ENCODE assay signal across 1 cellular context in genomic region chr1:161702250-161702649, GRCh38.
A peak's percentile ranks its signal among the peaks of the same experiment; 100 is the strongest.
TF ChIP-seq lines count a peak whose summit lies in the region.

No MANE protein-coding gene starts in this region.

TF ChIP-seq in HepG2, 621 proteins besides CTCF, POLR2A, EP300 and RAD21 (continued from another document and continues in another):
- TF ChIP-seq DPF2 (CRISPR knock-in tag; IDR thresholded peaks at IDR 0.05; ENCODE audit: borderline replicate concordance, low read depth) (peak; percentile 77), ZNF775 (CRISPR knock-in tag; IDR thresholded peaks at IDR 0.05; ENCODE audit: borderline replicate concordance) (no peak), ZNF362 (CRISPR knock-in tag; IDR thresholded peaks at IDR 0.05; ENCODE audit: borderline replicate concordance) (peak; percentile 19; the same call in 1 of the 2 replicates), MED1 (CRISPR knock-in tag; IDR thresholded peaks at IDR 0.05) (peak; percentile 71), CREM (IDR thresholded peaks at IDR 0.05) (peak; percentile 45; the same call in 1 of the 2 replicates), CREM (CRISPR knock-in tag; IDR thresholded peaks at IDR 0.05) (no peak), CBX2 (IDR thresholded peaks at IDR 0.05; ENCODE audit: low read depth, low read length) (no peak), CBX2 (CRISPR knock-in tag; IDR thresholded peaks at IDR 0.05; ENCODE audit: low read depth) (0 out of 2 replicates have a peak, but pooled peaks have one; percentile 61), YEATS4 (CRISPR knock-in tag; IDR thresholded peaks at IDR 0.05; ENCODE audit: borderline replicate concordance) (0 out of 2 replicates have a peak, but pooled peaks have one; percentile 25), ZNF800 (CRISPR knock-in tag; IDR thresholded peaks at IDR 0.05) (peak; percentile 53; the same call in 1 of the 2 replicates), GTF3A (CRISPR knock-in tag; conservative IDR thresholded peaks at IDR 0.05) (0 out of 2 replicates have a peak, but pooled peaks have one; percentile 63), TBX2 (CRISPR knock-in tag; IDR thresholded peaks at IDR 0.05; ENCODE audit: borderline replicate concordance) (peak; percentile 81), ZNF264 (CRISPR knock-in tag; IDR thresholded peaks at IDR 0.05) (peak; percentile 60; the same call in 1 of the 2 replicates), FOXJ3 (CRISPR knock-in tag; IDR thresholded peaks at IDR 0.05; ENCODE audit: borderline replicate concordance) (peak; percentile 84), CREB1 (IDR thresholded peaks at IDR 0.05) (no peak), CREB1 (CRISPR knock-in tag; IDR thresholded peaks at IDR 0.05) (peak; percentile 38; the same call in 1 of the 2 replicates), MIER3 (CRISPR knock-in tag; IDR thresholded peaks at IDR 0.05; ENCODE audit: borderline replicate concordance) (peak; percentile 70; the same call in 1 of the 2 replicates), ZNF160 (CRISPR knock-in tag; IDR thresholded peaks at IDR 0.05) (0 out of 2 replicates have a peak, but pooled peaks have one; percentile 43), HMG20A (CRISPR knock-in tag; IDR thresholded peaks at IDR 0.05; ENCODE audit: borderline replicate concordance) (peak; percentile 49; the same call in 1 of the 2 replicates), SSRP1 (CRISPR knock-in tag; IDR thresholded peaks at IDR 0.05) (0 out of 2 replicates have a peak, but pooled peaks have one; percentile 58), SAP130 (CRISPR knock-in tag; IDR thresholded peaks at IDR 0.05; ENCODE audit: low read depth) (peak; percentile 83), ZNF772 (CRISPR knock-in tag; IDR thresholded peaks at IDR 0.05) (0 out of 2 replicates have a peak, but pooled peaks have one; percentile 38), ZNF354B (CRISPR knock-in tag; IDR thresholded peaks at IDR 0.05) (no peak), GATAD1 (CRISPR knock-in tag; IDR thresholded peaks at IDR 0.05) (peak; percentile 39; the same call in 1 of the 2 replicates), ZKSCAN8 (CRISPR knock-in tag; IDR thresholded peaks at IDR 0.05; ENCODE audit: borderline replicate concordance) (peak; percentile 58; the same call in 1 of the 2 replicates), FOXA1 (IDR thresholded peaks at IDR 0.05) (0 out of 2 replicates have a peak, but pooled peaks have one; percentile 22), FOXA1 (CRISPR knock-in tag; IDR thresholded peaks at IDR 0.05) (peak; percentile 96), ZNF629 (CRISPR knock-in tag; conservative IDR thresholded peaks at IDR 0.05) (peak; percentile 59; the same call in 1 of the 2 replicates), ZNF441 (CRISPR knock-in tag; IDR thresholded peaks at IDR 0.05; ENCODE audit: borderline replicate concordance) (peak; percentile 98), RXRA (CRISPR knock-in tag; IDR thresholded peaks at IDR 0.05) (peak; percentile 64; the same call in 1 of the 2 replicates), ZNF30 (CRISPR knock-in tag; IDR thresholded peaks at IDR 0.05) (no peak), ZNF572 (CRISPR knock-in tag; IDR thresholded peaks at IDR 0.05) (no peak), IKZF5 (CRISPR knock-in tag; IDR thresholded peaks at IDR 0.05) (peak; percentile 71; the same call in 1 of the 2 replicates), ATM (IDR thresholded peaks at IDR 0.05; ENCODE audit: borderline replicate concordance) (no peak), SP2 (CRISPR knock-in tag; IDR thresholded peaks at IDR 0.05) (no peak), HNF4G (IDR thresholded peaks at IDR 0.05; ENCODE audit: borderline replicate concordance, low read depth, low read length) (no peak), HNF4G (CRISPR knock-in tag; IDR thresholded peaks at IDR 0.05; ENCODE audit: borderline replicate concordance, low read depth) (no peak)
- TF ChIP-seq, protein P1, sequence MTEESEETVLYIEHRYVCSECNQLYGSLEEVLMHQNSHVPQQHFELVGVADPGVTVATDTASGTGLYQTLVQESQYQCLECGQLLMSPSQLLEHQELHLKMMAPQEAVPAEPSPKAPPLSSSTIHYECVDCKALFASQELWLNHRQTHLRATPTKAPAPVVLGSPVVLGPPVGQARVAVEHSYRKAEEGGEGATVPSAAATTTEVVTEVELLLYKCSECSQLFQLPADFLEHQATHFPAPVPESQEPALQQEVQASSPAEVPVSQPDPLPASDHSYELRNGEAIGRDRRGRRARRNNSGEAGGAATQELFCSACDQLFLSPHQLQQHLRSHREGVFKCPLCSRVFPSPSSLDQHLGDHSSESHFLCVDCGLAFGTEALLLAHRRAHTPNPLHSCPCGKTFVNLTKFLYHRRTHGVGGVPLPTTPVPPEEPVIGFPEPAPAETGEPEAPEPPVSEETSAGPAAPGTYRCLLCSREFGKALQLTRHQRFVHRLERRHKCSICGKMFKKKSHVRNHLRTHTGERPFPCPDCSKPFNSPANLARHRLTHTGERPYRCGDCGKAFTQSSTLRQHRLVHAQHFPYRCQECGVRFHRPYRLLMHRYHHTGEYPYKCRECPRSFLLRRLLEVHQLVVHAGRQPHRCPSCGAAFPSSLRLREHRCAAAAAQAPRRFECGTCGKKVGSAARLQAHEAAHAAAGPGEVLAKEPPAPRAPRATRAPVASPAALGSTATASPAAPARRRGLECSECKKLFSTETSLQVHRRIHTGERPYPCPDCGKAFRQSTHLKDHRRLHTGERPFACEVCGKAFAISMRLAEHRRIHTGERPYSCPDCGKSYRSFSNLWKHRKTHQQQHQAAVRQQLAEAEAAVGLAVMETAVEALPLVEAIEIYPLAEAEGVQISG (CRISPR knock-in tag; IDR thresholded peaks at IDR 0.05), result peak; percentile 85
- TF ChIP-seq, protein P2, sequence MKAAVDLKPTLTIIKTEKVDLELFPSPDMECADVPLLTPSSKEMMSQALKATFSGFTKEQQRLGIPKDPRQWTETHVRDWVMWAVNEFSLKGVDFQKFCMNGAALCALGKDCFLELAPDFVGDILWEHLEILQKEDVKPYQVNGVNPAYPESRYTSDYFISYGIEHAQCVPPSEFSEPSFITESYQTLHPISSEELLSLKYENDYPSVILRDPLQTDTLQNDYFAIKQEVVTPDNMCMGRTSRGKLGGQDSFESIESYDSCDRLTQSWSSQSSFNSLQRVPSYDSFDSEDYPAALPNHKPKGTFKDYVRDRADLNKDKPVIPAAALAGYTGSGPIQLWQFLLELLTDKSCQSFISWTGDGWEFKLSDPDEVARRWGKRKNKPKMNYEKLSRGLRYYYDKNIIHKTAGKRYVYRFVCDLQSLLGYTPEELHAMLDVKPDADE (CRISPR knock-in tag; IDR thresholded peaks at IDR 0.05), result no peak
- TF ChIP-seq, protein P3, sequence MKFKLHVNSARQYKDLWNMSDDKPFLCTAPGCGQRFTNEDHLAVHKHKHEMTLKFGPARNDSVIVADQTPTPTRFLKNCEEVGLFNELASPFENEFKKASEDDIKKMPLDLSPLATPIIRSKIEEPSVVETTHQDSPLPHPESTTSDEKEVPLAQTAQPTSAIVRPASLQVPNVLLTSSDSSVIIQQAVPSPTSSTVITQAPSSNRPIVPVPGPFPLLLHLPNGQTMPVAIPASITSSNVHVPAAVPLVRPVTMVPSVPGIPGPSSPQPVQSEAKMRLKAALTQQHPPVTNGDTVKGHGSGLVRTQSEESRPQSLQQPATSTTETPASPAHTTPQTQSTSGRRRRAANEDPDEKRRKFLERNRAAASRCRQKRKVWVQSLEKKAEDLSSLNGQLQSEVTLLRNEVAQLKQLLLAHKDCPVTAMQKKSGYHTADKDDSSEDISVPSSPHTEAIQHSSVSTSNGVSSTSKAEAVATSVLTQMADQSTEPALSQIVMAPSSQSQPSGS (CRISPR knock-in tag; IDR thresholded peaks at IDR 0.05), result peak; percentile 65; the same call in 1 of the 2 replicates
- TF ChIP-seq, protein P4, sequence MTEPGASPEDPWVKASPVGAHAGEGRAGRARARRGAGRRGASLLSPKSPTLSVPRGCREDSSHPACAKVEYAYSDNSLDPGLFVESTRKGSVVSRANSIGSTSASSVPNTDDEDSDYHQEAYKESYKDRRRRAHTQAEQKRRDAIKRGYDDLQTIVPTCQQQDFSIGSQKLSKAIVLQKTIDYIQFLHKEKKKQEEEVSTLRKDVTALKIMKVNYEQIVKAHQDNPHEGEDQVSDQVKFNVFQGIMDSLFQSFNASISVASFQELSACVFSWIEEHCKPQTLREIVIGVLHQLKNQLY (CRISPR knock-in tag; IDR thresholded peaks at IDR 0.05), result peak; percentile 67; the same call in 1 of the 2 replicates
- TF ChIP-seq, protein P5, sequence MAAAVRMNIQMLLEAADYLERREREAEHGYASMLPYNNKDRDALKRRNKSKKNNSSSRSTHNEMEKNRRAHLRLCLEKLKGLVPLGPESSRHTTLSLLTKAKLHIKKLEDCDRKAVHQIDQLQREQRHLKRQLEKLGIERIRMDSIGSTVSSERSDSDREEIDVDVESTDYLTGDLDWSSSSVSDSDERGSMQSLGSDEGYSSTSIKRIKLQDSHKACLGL (CRISPR knock-in tag; IDR thresholded peaks at IDR 0.05), result no peak
- TF ChIP-seq, protein P6, sequence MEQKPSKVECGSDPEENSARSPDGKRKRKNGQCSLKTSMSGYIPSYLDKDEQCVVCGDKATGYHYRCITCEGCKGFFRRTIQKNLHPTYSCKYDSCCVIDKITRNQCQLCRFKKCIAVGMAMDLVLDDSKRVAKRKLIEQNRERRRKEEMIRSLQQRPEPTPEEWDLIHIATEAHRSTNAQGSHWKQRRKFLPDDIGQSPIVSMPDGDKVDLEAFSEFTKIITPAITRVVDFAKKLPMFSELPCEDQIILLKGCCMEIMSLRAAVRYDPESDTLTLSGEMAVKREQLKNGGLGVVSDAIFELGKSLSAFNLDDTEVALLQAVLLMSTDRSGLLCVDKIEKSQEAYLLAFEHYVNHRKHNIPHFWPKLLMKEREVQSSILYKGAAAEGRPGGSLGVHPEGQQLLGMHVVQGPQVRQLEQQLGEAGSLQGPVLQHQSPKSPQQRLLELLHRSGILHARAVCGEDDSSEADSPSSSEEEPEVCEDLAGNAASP (CRISPR knock-in tag; IDR thresholded peaks at IDR 0.05; ENCODE audit: borderline replicate concordance), result peak; percentile 61; the same call in 1 of the 2 replicates
- TF ChIP-seq, protein P7, sequence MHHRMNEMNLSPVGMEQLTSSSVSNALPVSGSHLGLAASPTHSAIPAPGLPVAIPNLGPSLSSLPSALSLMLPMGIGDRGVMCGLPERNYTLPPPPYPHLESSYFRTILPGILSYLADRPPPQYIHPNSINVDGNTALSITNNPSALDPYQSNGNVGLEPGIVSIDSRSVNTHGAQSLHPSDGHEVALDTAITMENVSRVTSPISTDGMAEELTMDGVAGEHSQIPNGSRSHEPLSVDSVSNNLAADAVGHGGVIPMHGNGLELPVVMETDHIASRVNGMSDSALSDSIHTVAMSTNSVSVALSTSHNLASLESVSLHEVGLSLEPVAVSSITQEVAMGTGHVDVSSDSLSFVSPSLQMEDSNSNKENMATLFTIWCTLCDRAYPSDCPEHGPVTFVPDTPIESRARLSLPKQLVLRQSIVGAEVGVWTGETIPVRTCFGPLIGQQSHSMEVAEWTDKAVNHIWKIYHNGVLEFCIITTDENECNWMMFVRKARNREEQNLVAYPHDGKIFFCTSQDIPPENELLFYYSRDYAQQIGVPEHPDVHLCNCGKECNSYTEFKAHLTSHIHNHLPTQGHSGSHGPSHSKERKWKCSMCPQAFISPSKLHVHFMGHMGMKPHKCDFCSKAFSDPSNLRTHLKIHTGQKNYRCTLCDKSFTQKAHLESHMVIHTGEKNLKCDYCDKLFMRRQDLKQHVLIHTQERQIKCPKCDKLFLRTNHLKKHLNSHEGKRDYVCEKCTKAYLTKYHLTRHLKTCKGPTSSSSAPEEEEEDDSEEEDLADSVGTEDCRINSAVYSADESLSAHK (CRISPR knock-in tag; IDR thresholded peaks at IDR 0.05; ENCODE audit: borderline replicate concordance), result no peak
- TF ChIP-seq, protein P8, sequence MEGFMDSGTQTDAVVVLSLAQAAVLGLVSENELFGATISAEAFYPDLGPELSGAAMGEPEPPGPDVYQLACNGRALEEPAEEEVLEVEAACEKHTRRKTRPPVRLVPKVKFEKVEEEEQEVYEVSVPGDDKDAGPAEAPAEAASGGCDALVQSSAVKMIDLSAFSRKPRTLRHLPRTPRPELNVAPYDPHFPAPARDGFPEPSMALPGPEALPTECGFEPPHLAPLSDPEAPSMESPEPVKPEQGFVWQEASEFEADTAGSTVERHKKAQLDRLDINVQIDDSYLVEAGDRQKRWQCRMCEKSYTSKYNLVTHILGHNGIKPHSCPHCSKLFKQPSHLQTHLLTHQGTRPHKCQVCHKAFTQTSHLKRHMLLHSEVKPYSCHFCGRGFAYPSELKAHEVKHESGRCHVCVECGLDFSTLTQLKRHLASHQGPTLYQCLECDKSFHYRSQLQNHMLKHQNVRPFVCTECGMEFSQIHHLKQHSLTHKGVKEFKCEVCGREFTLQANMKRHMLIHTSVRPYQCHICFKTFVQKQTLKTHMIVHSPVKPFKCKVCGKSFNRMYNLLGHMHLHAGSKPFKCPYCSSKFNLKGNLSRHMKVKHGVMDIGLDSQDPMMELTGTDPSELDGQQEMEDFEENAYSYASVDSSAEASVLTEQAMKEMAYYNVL (CRISPR knock-in tag; IDR thresholded peaks at IDR 0.05; ENCODE audit: borderline replicate concordance), result peak; percentile 32; the same call in 1 of the 2 replicates
